Comparison of ENCODE assay signal across 8 cellular contexts in the genomic region with DNA sequence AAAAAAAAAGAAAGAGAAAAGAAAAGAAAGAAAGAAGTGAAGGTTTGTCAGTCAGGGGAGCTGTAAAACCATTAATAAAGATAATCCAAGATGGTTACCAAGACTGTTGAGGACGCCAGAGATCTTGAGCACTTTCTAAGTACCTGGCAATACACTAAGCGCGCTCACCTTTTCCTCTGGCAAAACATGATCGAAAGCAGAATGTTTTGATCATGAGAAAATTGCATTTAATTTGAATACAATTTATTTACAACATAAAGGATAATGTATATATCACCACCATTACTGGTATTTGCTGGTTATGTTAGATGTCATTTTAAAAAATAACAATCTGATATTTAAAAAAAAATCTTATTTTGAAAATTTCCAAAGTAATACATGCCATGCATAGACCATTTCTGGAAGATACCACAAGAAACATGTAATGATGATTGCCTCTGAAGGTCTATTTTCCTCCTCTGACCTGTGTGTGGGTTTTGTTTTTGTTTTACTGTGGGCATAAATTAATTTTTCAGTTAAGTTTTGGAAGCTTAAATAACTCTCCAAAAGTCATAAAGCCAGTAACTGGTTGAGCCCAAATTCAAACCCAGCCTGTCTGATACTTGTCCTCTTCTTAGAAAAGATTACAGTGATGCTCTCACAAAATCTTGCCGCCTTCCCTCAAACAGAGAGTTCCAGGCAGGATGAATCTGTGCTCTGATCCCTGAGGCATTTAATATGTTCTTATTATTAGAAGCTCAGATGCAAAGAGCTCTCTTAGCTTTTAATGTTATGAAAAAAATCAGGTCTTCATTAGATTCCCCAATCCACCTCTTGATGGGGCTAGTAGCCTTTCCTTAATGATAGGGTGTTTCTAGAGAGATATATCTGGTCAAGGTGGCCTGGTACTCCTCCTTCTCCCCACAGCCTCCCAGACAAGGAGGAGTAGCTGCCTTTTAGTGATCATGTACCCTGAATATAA. TPM values are rescaled to one million over a fixed set of nuclear protein-coding genes. Genes with fewer than 3 reads are reported as not detected.
A peak's percentile ranks its signal among the peaks of the same experiment; 100 is the strongest.
DNase-seq lines count a peak whose midpoint lies in the region; ATAC-seq, FAIRE-seq and TF ChIP-seq lines count a peak whose summit lies in the region.

No MANE protein-coding gene starts in this region.

- H3K4me3 Mint-ChIP-seq in Caco-2 (ENCODE audit: unreplicated experiment) = peak overlapping the region; percentile 100
- H3K4me3 Mint-ChIP-seq in HFFc6 = peak overlapping the region; percentile 99
- peak overlapping the region; percentile 98 for H3K4me3 Mint-ChIP-seq in T-helper 17 cell

- H3K27me3 ChIP-seq in Caco-2 (replicated peaks; ENCODE audit: control insufficient read depth, insufficient read depth, low read length) (no peaks in the 10 kb centered on the region), small intestine (ENCODE audit: control insufficient read depth in 2 of 2, insufficient read depth in 2 of 2, low read length in 2 of 2) (no peaks in the 10 kb centered on the region)

- H3K4me3 ChIP-seq in Caco-2 (ENCODE audit: low read depth, low read length) (peak overlapping the region; percentile 66), fibroblast of pulmonary artery (replicated peaks; ENCODE audit: low read depth, low read length) (peak overlapping the region; percentile 98), small intestine (ENCODE audit: low read depth in 1 of 2, low read length in 2 of 2) (peak overlapping the region; percentile 79 to 96)

- FAIRE-seq in small intestine (lab: Jason Lieb, UNC) = no peak

- no TSS peak for BruUV-seq in Caco-2 (replicated peaks; lab: Mats Ljungman, UMichigan)

- H3K36me3 ChIP-seq in Caco-2 (ENCODE audit: control insufficient read depth, insufficient read depth, low read length) = no peaks in the 10 kb centered on the region
- peaks cover 16 to 23% of the 10 kb centered on the region in 2 donors for H3K36me3 ChIP-seq in small intestine (ENCODE audit: control insufficient read depth in 2 of 2, insufficient read depth in 2 of 2, low read length in 2 of 2)

- POLR2A ChIA-PET in Caco-2 (lab: Charles Lee) = interaction anchor here (0.7 to 4.8 kb wide), 4 partner anchors 16 to 50 kb away, joined by 4 to 32 read pairs (median 7); a partner anchor contains a TSS

- WGBS in small intestine, 3 donors = 22 to 25% (median 24%) methylated on average over 5 of the region's 5 CpGs

- no peaks in the 10 kb centered on the region for H3K9me3 ChIP-seq in Caco-2
- H3K9me3 ChIP-seq in T-helper 17 cell (ENCODE audit: control insufficient read depth, low read length, poor library complexity, severe bottlenecking) = no peaks in the 10 kb centered on the region
- H3K9me3 ChIP-seq in small intestine (ENCODE audit: control insufficient read depth, low read depth) = no peaks in the 10 kb centered on the region

- H3K9me3 Mint-ChIP-seq in Caco-2 (ENCODE audit: unreplicated experiment) (no peaks in the 10 kb centered on the region), HFFc6 (no peaks in the 10 kb centered on the region)

- peaks cover 37% of the 10 kb centered on the region for H3K36me3 Mint-ChIP-seq in Caco-2 (ENCODE audit: insufficient read depth, unreplicated experiment)
- peaks cover 45% of the 10 kb centered on the region for H3K36me3 Mint-ChIP-seq in HFFc6 (ENCODE audit: low read depth)
- peaks cover 35% of the 10 kb centered on the region for H3K36me3 Mint-ChIP-seq in T-helper 17 cell (ENCODE audit: low read depth)

- intact Hi-C loops in Caco-2 (cut with micrococcal nuclease; ENCODE audit: unreplicated experiment) = no loop called here

- TF ChIP-seq CTCF in Caco-2 (IDR thresholded peaks at IDR 0.05; ENCODE audit: insufficient read depth in 1 of 2, low read depth in 1 of 2, low read length in 1 of 2, severe bottlenecking in 1 of 2, unreplicated experiment in 1 of 2) (no peak), HFFc6 (IDR thresholded peaks at IDR 0.05) (peak; percentile 55), fibroblast of pulmonary artery (IDR thresholded peaks at IDR 0.05; ENCODE audit: low read length, missing control alignments) (peak; percentile 39)

- H3K4me1 ChIP-seq in Caco-2 (no peaks in the 10 kb centered on the region), small intestine (ENCODE audit: control insufficient read depth in 2 of 2, insufficient read depth in 1 of 2, low read depth in 1 of 2, low read length in 1 of 2) (peaks cover 4 to 11% of the 10 kb centered on the region in 2 donors)

- DNase-seq in Caco-2 (no peak), HFFc6 (peak; percentile 51), T-helper 17 cell (no peak), fibroblast of pulmonary artery (ENCODE audit: low read depth) (peak; percentile 56), small intestine (no peak), NCI-H345 treated with DMSO at 0.1 percent for 48 hours (lab: John Stamatoyannopoulos, UW; ENCODE audit: unreplicated experiment) (no peak), mucosa of gallbladder (ENCODE audit: low spot score) (no peak)
- no peak for DNase-seq in stimulated activated CD4-positive, alpha-beta T cell treated with anti-CD3 and anti-CD28 coated beads, Interleukin-15, amount 100 ng/mL, for 24 hours

- no peak for ATAC-seq in T-helper 17 cell

- H3K27ac Mint-ChIP-seq in Caco-2 (ENCODE audit: unreplicated experiment) (peak overlapping the region; percentile 99), HFFc6 (peak overlapping the region; percentile 97), T-helper 17 cell (peak overlapping the region; percentile 100)

- peak overlapping the region; percentile 97 to 100 for H3K27ac ChIP-seq in small intestine (ENCODE audit: low read depth in 1 of 2, low read length in 1 of 2)

- CTCF ChIA-PET in Caco-2 (lab: Charles Lee) = interaction anchor here (0.7 to 4.0 kb wide), 5 partner anchors 13 to 50 kb away, joined by 3 to 27 read pairs (median 11); a partner anchor contains a TSS

- no peaks in the 10 kb centered on the region for H3K27me3 Mint-ChIP-seq in Caco-2 (ENCODE audit: insufficient read depth, unreplicated experiment)
- H3K27me3 Mint-ChIP-seq in HFFc6 (ENCODE audit: insufficient read depth) = peaks cover 8% of the 10 kb centered on the region; the same call in 1 of the 2 replicates
- no peaks in the 10 kb centered on the region for H3K27me3 Mint-ChIP-seq in T-helper 17 cell

- H3K4me1 Mint-ChIP-seq in Caco-2 (ENCODE audit: low read depth, unreplicated experiment) = no peaks in the 10 kb centered on the region
- H3K4me1 Mint-ChIP-seq in HFFc6 (ENCODE audit: low read depth) = peaks cover 39% of the 10 kb centered on the region
- H3K4me1 Mint-ChIP-seq in T-helper 17 cell = peaks cover 65% of the 10 kb centered on the region

RNA-seq across cellular contexts. Expression of a gene that starts 2.0 kb away (rescaled TPM):
- 269 and 273 TPM in 2 replicates for total RNA-seq in Caco-2 (2022)
- 1,000 to 10,000 TPM in 1 of 6 experiments, 100 to 1,000 TPM in 5; 811 to 1,058 (median 898) TPM for total RNA-seq in HFFc6 (2021; fragmentation: NEBNext Ultra II Directional; extraction: Animal tissue kit (Norgen Biotek cat#: 25700))
- 1,000 to 10,000 TPM; 6,241 to 6,591 TPM for total RNA-seq in T-helper 17 cell
- polyA plus RNA-seq in small intestine = 1,000 to 10,000 TPM; 3,206 to 5,068 (median 5,057) TPM
- total RNA-seq in mucosa of gallbladder = 2,061 TPM

RNA-seq across cellular contexts. Expression of a gene that starts 2.2 kb away (rescaled TPM):
- 0.32 TPM in 1 of 2 replicates, not detected in the other for total RNA-seq in Caco-2 (2022)
- under 1 TPM in 3 of 6 experiments, not detected in 3; 0.10 to 0.18 (median 0.10) TPM for total RNA-seq in HFFc6 (2021; fragmentation: NEBNext Ultra II Directional; extraction: Animal tissue kit (Norgen Biotek cat#: 25700))
- total RNA-seq in T-helper 17 cell = 10 to 100 TPM; 24.8 to 26.7 TPM
- polyA plus RNA-seq in small intestine = 1 to 10 TPM; 1.5 to 6.8 (median 4.2) TPM
- 2.2 TPM for total RNA-seq in mucosa of gallbladder

RNA-seq across cellular contexts. Expression of a gene that starts 23.0 kb away (rescaled TPM):
- total RNA-seq in Caco-2 (2022) (5.8 and 6.7 TPM in 2 replicates), T-helper 17 cell (10 to 100 TPM; 22.2 to 31.7 TPM), mucosa of gallbladder (29.8 TPM)
- total RNA-seq in HFFc6 (2021; fragmentation: NEBNext Ultra II Directional; extraction: Animal tissue kit (Norgen Biotek cat#: 25700)) = 1 to 10 TPM; 7.2 to 8.7 (median 8.3) TPM
- polyA plus RNA-seq in small intestine = 10 to 100 TPM in 2 of 3 donors, 1 to 10 TPM in 1; 8.1 to 18.5 (median 12.4) TPM

RNA-seq across cellular contexts. Expression of a gene that starts 49.8 kb away (rescaled TPM):
- total RNA-seq in Caco-2 (2022) (43.3 and 45.7 TPM in 2 replicates), T-helper 17 cell (10 to 100 TPM; 71.0 to 76.4 TPM), mucosa of gallbladder (96.3 TPM)
- total RNA-seq in HFFc6 (2021; fragmentation: NEBNext Ultra II Directional; extraction: Animal tissue kit (Norgen Biotek cat#: 25700)) = 10 to 100 TPM; 28.0 to 34.1 (median 31.2) TPM
- polyA plus RNA-seq in small intestine = 10 to 100 TPM; 33.5 to 34.9 (median 34.6) TPM

Comparison
In these comparisons a context has a peak if more than half of its experiments do, and no peak if none do; other contexts are left out.
1. DNase-seq: peak in HFFc6 (single experiment) and fibroblast of pulmonary artery (single experiment); none in Caco-2 (0 of 2), T-helper 17 cell (0 of 3), small intestine (single experiment), stimulated activated CD4-positive, alpha-beta T cell treated with anti-CD3 and anti-CD28 coated beads, Interleukin-15, amount 100 ng/mL, for 24 hours (single experiment), NCI-H345 treated with DMSO at 0.1 percent for 48 hours (single experiment) and mucosa of gallbladder (single experiment).
2. CTCF ChIP-seq: peak in HFFc6 (single experiment) and fibroblast of pulmonary artery (single experiment); none in Caco-2 (0 of 2).
3. Peak in every context shown above with its lines, with median percentiles within 50 percentile points of each other: H3K4me3 ChIP-seq, H3K27ac Mint-ChIP-seq and H3K4me3 Mint-ChIP-seq.